ENCODE assay signal across 8 cellular contexts in the genomic region with DNA sequence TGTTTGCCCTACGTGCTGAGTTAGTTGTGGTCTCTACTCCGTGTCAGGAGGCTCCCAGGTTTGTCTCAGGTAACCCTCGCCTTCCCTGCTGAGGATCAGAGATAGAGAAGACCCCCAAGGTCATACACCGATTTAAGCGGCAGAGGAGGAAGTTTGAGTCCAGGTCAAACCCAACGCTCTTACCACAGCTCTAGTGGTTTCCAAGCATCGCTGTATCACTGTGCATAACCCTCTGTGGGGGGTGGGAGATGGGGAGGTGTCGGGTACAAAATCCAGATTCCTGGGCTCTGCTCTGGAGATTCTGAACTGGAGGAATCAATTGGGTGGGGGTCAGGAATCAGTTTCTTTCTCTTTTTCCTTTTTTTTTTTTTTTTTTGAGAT. TPM values are rescaled to one million over a fixed set of nuclear protein-coding genes. Genes with fewer than 3 reads are reported as not detected.
DNase-seq lines count a peak whose midpoint lies in the region; ATAC-seq and TF ChIP-seq lines count a peak whose summit lies in the region.

No MANE protein-coding gene starts in this region.

- H3K27ac Mint-ChIP-seq in Calu3 (ENCODE audit: unreplicated experiment): no peak overlapping the region

- peak overlapping the region; percentile 88 for H2BK120ac ChIP-seq in neuronal stem cell (ENCODE audit: low read depth, low read length)

- intact Hi-C loops in Calu3 (cut with micrococcal nuclease; ENCODE audit: unreplicated experiment): no loop called here

- no peak overlapping the region for H2BK12ac ChIP-seq in neuronal stem cell (ENCODE audit: low read length)

- H2AFZ ChIP-seq in neuronal stem cell (ENCODE audit: low read length): peak overlapping the region; percentile 91

- H3K9me3 Mint-ChIP-seq in Calu3 (ENCODE audit: low read depth, unreplicated experiment): no peaks in the 10 kb centered on the region

- H3K36me3 ChIP-seq in neuronal stem cell (replicated peaks in 1 of 2; ENCODE audit: control insufficient read depth in 2 of 2, insufficient read depth in 2 of 2, low read length in 2 of 2): peaks cover 0 to 5% of the 10 kb centered on the region in 2 donors

- H3K4me1 Mint-ChIP-seq in Calu3 (ENCODE audit: low read depth, unreplicated experiment): peaks cover 7% of the 10 kb centered on the region

- TF ChIP-seq CTCF in Calu3 (IDR thresholded peaks at IDR 0.05; ENCODE audit: unreplicated experiment) (no peak), omental fat pad (IDR thresholded peaks at IDR 0.05) (no peak)

- H3K36me3 Mint-ChIP-seq in Calu3 (ENCODE audit: insufficient read depth, unreplicated experiment): peaks cover 81% of the 10 kb centered on the region

- peak overlapping the region; percentile 72 to 86 for H3K4me3 ChIP-seq in neuronal stem cell (ENCODE audit: low read length in 2 of 2)

- BruUV-seq in Calu3 (replicated peaks; lab: Mats Ljungman, UMichigan): no TSS peak

- H3K23ac ChIP-seq in neuronal stem cell (ENCODE audit: low read depth, low read length, poor library complexity): no peak overlapping the region

- no peak for ATAC-seq in omental fat pad (ENCODE audit: low FRiP score)

- CTCF ChIA-PET in Calu3 (lab: Charles Lee): interaction anchor here (0.6 kb wide), 1 partner anchor 548 kb away, joined by 3 read pairs; no protein-coding TSS in a partner anchor

- H4K91ac ChIP-seq in neuronal stem cell (ENCODE audit: low read depth, low read length, poor library complexity): no peak overlapping the region

- H3K27ac ChIP-seq in neuronal stem cell (replicated peaks; ENCODE audit: low read length): no peak overlapping the region

- H3K9me3 ChIP-seq in neuronal stem cell (replicated peaks in 1 of 2; ENCODE audit: control insufficient read depth in 2 of 2, insufficient read depth in 1 of 2, low read depth in 1 of 2, low read length in 2 of 2): no peaks in the 10 kb centered on the region

- H4K8ac ChIP-seq in neuronal stem cell (ENCODE audit: low read depth, low read length): no peak overlapping the region

- H3K4ac ChIP-seq in neuronal stem cell (ENCODE audit: low read length): no peak overlapping the region

- H3K79me1 ChIP-seq in neuronal stem cell (ENCODE audit: low read depth, low read length): peaks cover 6% of the 10 kb centered on the region

- H2AK5ac ChIP-seq in neuronal stem cell (ENCODE audit: low read depth, low read length): no peak overlapping the region

- H2BK5ac ChIP-seq in neuronal stem cell (ENCODE audit: low read length): no peak overlapping the region

- WGBS in neuronal stem cell (ENCODE audit: extremely low coverage in 2 of 2, insufficient read length in 2 of 2, insufficient replicate concordance in 1 of 2), 2 donors: no CpG with 5 or more reads among the region's 8 CpGs

- peaks cover 18 to 20% of the 10 kb centered on the region in 2 donors for H3K4me1 ChIP-seq in neuronal stem cell (ENCODE audit: control insufficient read depth in 2 of 2, insufficient read depth in 1 of 2, low read depth in 1 of 2, low read length in 2 of 2)

- H3K14ac ChIP-seq in neuronal stem cell (ENCODE audit: low read length): no peak overlapping the region

- peak overlapping the region; percentile 95 for H3K9ac ChIP-seq in neuronal stem cell (ENCODE audit: low read depth, low read length, poor library complexity)

- H3K27me3 ChIP-seq in neuronal stem cell (ENCODE audit: control insufficient read depth in 3 of 3, insufficient read depth in 3 of 3, low read depth in 1 of 3, low read length in 3 of 3): peaks cover 0 to 36% (median 0%) of the 10 kb centered on the region in 3 experiments

- DNase-seq in Calu3 (no peak), NCI-H69 (lab: John Stamatoyannopoulos, UW) (peak; percentile 64), dermis blood vessel endothelial cell (peak; percentile 23), neuronal stem cell (ENCODE audit: low spot score) (no peak), DMS114 treated with DMSO at 0.1 percent for 48 hours (lab: John Stamatoyannopoulos, UW; ENCODE audit: unreplicated experiment) (no peak), omental fat pad (ENCODE audit: low spot score) (no peak)
- DNase-seq in stimulated activated CD4-positive, alpha-beta T cell treated with anti-CD3 and anti-CD28 coated beads, Interleukin-2, amount 100 ng/mL, for 48 hours: no peak
- DNase-seq in activated CD8-positive, alpha-beta memory T cell treated with anti-CD3 and anti-CD28 coated beads for 24 hours: no peak

- H3K4me3 Mint-ChIP-seq in Calu3 (ENCODE audit: low read depth, unreplicated experiment): peak overlapping the region; percentile 92

- H3K27me3 Mint-ChIP-seq in Calu3 (ENCODE audit: unreplicated experiment): no peaks in the 10 kb centered on the region

- H3K4me2 ChIP-seq in neuronal stem cell (ENCODE audit: insufficient read depth, low read length, poor library complexity, severe bottlenecking): peak overlapping the region; percentile 59

- no peak overlapping the region for H2BK15ac ChIP-seq in neuronal stem cell (ENCODE audit: low read length)

- peak overlapping the region; percentile 94 for H3K18ac ChIP-seq in neuronal stem cell (ENCODE audit: low read length)

RNA-seq across cellular contexts. Expression of a gene that starts 0.6 kb away (rescaled TPM):
- total RNA-seq in Calu3 (2022) (26.6 and 28.0 TPM in 2 replicates), dermis blood vessel endothelial cell (7.0 and 17.4 TPM in 2 replicates), omental fat pad (10 to 100 TPM; 19.2 to 25.8 (median 21.6) TPM)
- polyA plus RNA-seq in neuronal stem cell (2013, experiment 1 of 2): 29.4 TPM
- polyA plus RNA-seq in neuronal stem cell (2013, experiment 2 of 2): 29.4 TPM

RNA-seq across cellular contexts. Expression of a gene that starts 3.4 kb away (rescaled TPM):
- total RNA-seq in Calu3 (2022) (88.8 and 91.5 TPM in 2 replicates), dermis blood vessel endothelial cell (20.4 and 23.1 TPM in 2 replicates), omental fat pad (100 to 1,000 TPM in 3 of 4 donors, 10 to 100 TPM in 1; 89.2 to 172 (median 149) TPM)
- 35.4 TPM for polyA plus RNA-seq in neuronal stem cell (2013, experiment 1 of 2)
- 32.3 TPM for polyA plus RNA-seq in neuronal stem cell (2013, experiment 2 of 2)

RNA-seq across cellular contexts. Expression of a gene that starts 4.9 kb away (rescaled TPM):
- total RNA-seq in Calu3 (2022) (58.7 and 63.6 TPM in 2 replicates), dermis blood vessel endothelial cell (43.2 and 44.6 TPM in 2 replicates), omental fat pad (10 to 100 TPM; 22.8 to 47.8 (median 38.0) TPM)
- 30.8 TPM for polyA plus RNA-seq in neuronal stem cell (2013, experiment 1 of 2)
- 29.4 TPM for polyA plus RNA-seq in neuronal stem cell (2013, experiment 2 of 2)

RNA-seq across cellular contexts. Expression of a gene that starts 5.0 kb away (rescaled TPM):
- total RNA-seq in Calu3 (2022): 43.1 TPM in 2 replicates
- 24.1 and 45.6 TPM in 2 replicates for total RNA-seq in dermis blood vessel endothelial cell
- 53.3 TPM for polyA plus RNA-seq in neuronal stem cell (2013, experiment 1 of 2)
- polyA plus RNA-seq in neuronal stem cell (2013, experiment 2 of 2): 53.3 TPM
- total RNA-seq in omental fat pad: 10 to 100 TPM; 26.3 to 56.6 (median 37.3) TPM

RNA-seq across cellular contexts. Expression of a gene that starts 9.9 kb away (rescaled TPM):
- 87.4 and 91.3 TPM in 2 replicates for total RNA-seq in Calu3 (2022)
- total RNA-seq in dermis blood vessel endothelial cell: 43.9 and 45.6 TPM in 2 replicates
- polyA plus RNA-seq in neuronal stem cell (2013, experiment 1 of 2): 36.4 TPM
- polyA plus RNA-seq in neuronal stem cell (2013, experiment 2 of 2): 40.7 TPM
- 10 to 100 TPM; 41.8 to 78.5 (median 49.5) TPM for total RNA-seq in omental fat pad

Comparison
In these comparisons a context has a peak if more than half of its experiments do, and no peak if none do; other contexts are left out.
1. DNase-seq: peak in NCI-H69 (single experiment) and dermis blood vessel endothelial cell (single experiment); none in Calu3 (single experiment), neuronal stem cell (single experiment), stimulated activated CD4-positive, alpha-beta T cell treated with anti-CD3 and anti-CD28 coated beads, Interleukin-2, amount 100 ng/mL, for 48 hours (0 of 2), DMS114 treated with DMSO at 0.1 percent for 48 hours (single experiment), activated CD8-positive, alpha-beta memory T cell treated with anti-CD3 and anti-CD28 coated beads for 24 hours (single experiment) and omental fat pad (single experiment).